8 cellular contexts compared by ENCODE assay signal in genomic region chr1:246280551-246280950, GRCh38.
A peak's percentile ranks its signal among the peaks of the same experiment; 100 is the strongest.
DNase-seq lines count a peak whose midpoint lies in the region; ATAC-seq and TF ChIP-seq lines count a peak whose summit lies in the region.

No MANE protein-coding gene starts in this region.

- H3F3A ChIP-seq in PC-9 (ENCODE audit: insufficient read depth, low read depth): no peaks in the 10 kb centered on the region

- H3K4me2 ChIP-seq in PC-9: no peak overlapping the region

- no peaks in the 10 kb centered on the region for H3K79me2 ChIP-seq in PC-9 (ENCODE audit: low read depth)

- in situ Hi-C loops in GM13976 (cut with MboI; ENCODE audit: low sequenced_read_pairs, unreplicated experiment): loop anchor here (25.0 kb wide), 1 partner anchor 268 kb away; no protein-coding TSS in a partner anchor

- H3K27me3 ChIP-seq in AG04450 (ENCODE audit: control insufficient read depth, insufficient read depth, low read length) (no peaks in the 10 kb centered on the region), PC-9 (ENCODE audit: insufficient read depth, low read depth) (no peaks in the 10 kb centered on the region)

- no peaks in the 10 kb centered on the region for H3K4me1 ChIP-seq in PC-9 (replicated peaks; ENCODE audit: insufficient read depth)

- H3K9me3 ChIP-seq in AG04450 (ENCODE audit: control insufficient read depth, insufficient read depth, low read length) (no peaks in the 10 kb centered on the region), PC-9 (ENCODE audit: insufficient read depth, low read depth) (no peaks in the 10 kb centered on the region)

- no peak for ATAC-seq in GM18861 (IDR thresholded peaks at IDR 0.05; ENCODE audit: unreplicated experiment)
- ATAC-seq in GM19463 (IDR thresholded peaks at IDR 0.05; ENCODE audit: unreplicated experiment): no peak
- ATAC-seq in GM19395 (IDR thresholded peaks at IDR 0.05; ENCODE audit: unreplicated experiment): no peak

- CTCF ChIA-PET in AG04450 (lab: Charles Lee) (interaction anchor here (0.6 to 2.6 kb wide), 21 partner anchors 8 to 1128 kb away, joined by 3 to 24 read pairs (median 4); partner anchors contain the start of gene KIF26B), PC-9 (lab: Charles Lee) (interaction anchor here (0.6 kb wide), 1 partner anchor 1127 kb away, joined by 3 read pairs; no protein-coding TSS in a partner anchor)

- H3K27ac ChIP-seq in AG04450 (ENCODE audit: low read depth, low read length) (no peak overlapping the region), PC-9 (no peak overlapping the region)

- H3K4me3 ChIP-seq in AG04450 (ENCODE audit: low read depth, low read length): no peak overlapping the region
- H3K4me3 ChIP-seq in PC-9: no peak overlapping the region
- H3K4me3 ChIP-seq in fibroblast of the aortic adventitia (ENCODE audit: low read depth, low read length): no peak overlapping the region

- H3K9me2 ChIP-seq in PC-9 (ENCODE audit: insufficient read depth): no peaks in the 10 kb centered on the region

- peak; percentile 50 for TF ChIP-seq CTCF in AG04450 (IDR thresholded peaks at IDR 0.05; ENCODE audit: low read depth, low read length)
- TF ChIP-seq CTCF in GM13976 (IDR thresholded peaks at IDR 0.05; ENCODE audit: borderline replicate concordance, control extremely low read depth, extremely low read depth, insufficient read depth, missing control alignments): peak; percentile 17
- TF ChIP-seq CTCF in PC-9 (conservative IDR thresholded peaks at IDR 0.05): 0 out of 2 replicates have a peak, but pooled peaks have one; percentile 34
- TF ChIP-seq CTCF in fibroblast of the aortic adventitia (IDR thresholded peaks at IDR 0.05; ENCODE audit: insufficient read depth, low read length): peak; percentile 36

- no peaks in the 10 kb centered on the region for H3K36me3 ChIP-seq in PC-9 (ENCODE audit: low read depth)

- no peaks in the 10 kb centered on the region for H4K20me1 ChIP-seq in PC-9 (ENCODE audit: insufficient read depth)

- DNase-seq in AG04450 (ENCODE audit: low read depth, low spot score): no peak
- peak; percentile 16 for DNase-seq in GM13976 (ENCODE audit: low spot score)
- no peak for DNase-seq in PC-9
- peak; percentile 65 for DNase-seq in fibroblast of the aortic adventitia (ENCODE audit: low read depth)
- no peak for DNase-seq in stimulated activated CD4-positive, alpha-beta T cell treated with anti-CD3 and anti-CD28 coated beads, Interleukin-4, amount 100 ng/mL, for 24 hours

- H2AFZ ChIP-seq in PC-9: no peak overlapping the region

- intact Hi-C loops in PC-9 (cut with micrococcal nuclease; ENCODE audit: unreplicated experiment): loop anchor here (1.0 to 2.0 kb wide), 2 partner anchors 268 to 1125 kb away; no protein-coding TSS in a partner anchor

- no TSS peak for BruUV-seq in PC-9 (replicated peaks; lab: Mats Ljungman, UMichigan)

- POLR2A ChIA-PET in AG04450 (lab: Yijun Ruan, JAX): no interaction called here
- POLR2A ChIA-PET in PC-9 (lab: Charles Lee; ENCODE audit: unreplicated experiment): no interaction called here

Comparison
In these comparisons a context has a peak if more than half of its experiments do, and no peak if none do; other contexts are left out.
1. DNase-seq: peak in GM13976 (single experiment) and fibroblast of the aortic adventitia (single experiment); none in AG04450 (single experiment), PC-9 (0 of 2) and stimulated activated CD4-positive, alpha-beta T cell treated with anti-CD3 and anti-CD28 coated beads, Interleukin-4, amount 100 ng/mL, for 24 hours (single experiment).
2. Peak in every context shown above with its lines, with median percentiles within 50 percentile points of each other: CTCF ChIP-seq.